In the genomic region with DNA sequence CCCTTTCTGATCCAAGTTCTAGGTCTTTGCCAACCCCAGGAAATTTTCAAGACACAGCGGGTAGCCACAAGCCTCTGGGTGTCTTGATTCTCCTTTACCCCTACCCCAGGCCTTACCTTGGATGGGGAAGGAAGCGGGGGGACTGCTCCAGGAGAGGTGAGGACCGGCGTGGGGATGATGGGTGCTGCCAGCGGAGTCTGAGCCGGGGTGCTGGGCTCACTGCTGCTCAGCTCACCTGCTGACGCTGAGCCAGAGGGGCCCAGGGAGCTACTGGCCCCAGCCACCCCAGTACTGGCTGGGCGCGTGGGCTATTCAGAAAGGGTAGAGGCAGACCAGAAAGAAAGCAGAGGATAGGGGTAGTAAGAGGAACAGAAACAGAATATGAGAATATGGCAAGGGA, we compare ENCODE assay signal across 22 cellular contexts. TPM values are rescaled to one million over a fixed set of nuclear protein-coding genes. Genes with fewer than 3 reads are reported as not detected.
DNase-seq lines count a peak whose midpoint lies in the region; ATAC-seq, FAIRE-seq and TF ChIP-seq lines count a peak whose summit lies in the region.
"Had no signal": no experiment of that assay in that cellular context is flagged by ENCODE, and none has a peak within 500 bp of the region (broad histone marks: within the 10 kb centered on the region; RNA-seq: fewer than 3 reads in every experiment).

No MANE protein-coding gene starts in this region.

- H3K27me3 ChIP-seq in endodermal cell (ENCODE audit: control insufficient read depth, insufficient read depth, low read length, poor library complexity, severe bottlenecking), result no peaks in the 10 kb centered on the region
- H3K27me3 ChIP-seq in osteoblast (ENCODE audit: insufficient read depth, low read length), result no peaks in the 10 kb centered on the region
- no peaks in the 10 kb centered on the region for H3K27me3 ChIP-seq in Caco-2 (replicated peaks; ENCODE audit: control insufficient read depth, insufficient read depth, low read length)
- H3K27me3 ChIP-seq in small intestine (ENCODE audit: control insufficient read depth in 2 of 2, insufficient read depth in 2 of 2, low read length in 2 of 2), result no peaks in the 10 kb centered on the region
- H3K27me3 ChIP-seq: BLaER1 had no signal

- H3K4me1 Mint-ChIP-seq in activated naive CD8-positive, alpha-beta T cell treated with anti-CD3 and anti-CD28 coated beads, Interleukin-2, amount 10 ng/mL, durations not matched to agents 7 days and 5 days, result peaks cover 11% of the 10 kb centered on the region
- H3K4me1 Mint-ChIP-seq in activated naive CD8-positive, alpha-beta T cell treated with anti-CD3 and anti-CD28 coated beads for 36 hours, result no peaks in the 10 kb centered on the region
- H3K4me1 Mint-ChIP-seq in endodermal cell, result peaks cover 21% of the 10 kb centered on the region
- H3K4me1 Mint-ChIP-seq in Caco-2 (ENCODE audit: low read depth, unreplicated experiment), result no peaks in the 10 kb centered on the region
- H3K4me1 Mint-ChIP-seq: CD14-positive monocyte had no signal

- TF ChIP-seq CTCF in endodermal cell (conservative IDR thresholded peaks at IDR 0.05) (no peak), osteoblast (IDR thresholded peaks at IDR 0.05; ENCODE audit: extremely low read depth, low read depth, low read length) (no peak), Caco-2 (IDR thresholded peaks at IDR 0.05; ENCODE audit: insufficient read depth in 1 of 2, low read depth in 1 of 2, low read length in 1 of 2, severe bottlenecking in 1 of 2, unreplicated experiment in 1 of 2) (no peak)

- no peak overlapping the region for H3K4me3 Mint-ChIP-seq in activated naive CD8-positive, alpha-beta T cell treated with anti-CD3 and anti-CD28 coated beads, Interleukin-2, amount 10 ng/mL, durations not matched to agents 7 days and 5 days
- H3K4me3 Mint-ChIP-seq in activated naive CD8-positive, alpha-beta T cell treated with anti-CD3 and anti-CD28 coated beads for 36 hours, result no peak overlapping the region
- H3K4me3 Mint-ChIP-seq in endodermal cell (no peak overlapping the region), Caco-2 (ENCODE audit: unreplicated experiment) (no peak overlapping the region)
- H3K4me3 Mint-ChIP-seq: CD14-positive monocyte; CD4-positive, alpha-beta memory T cell; HFFc6 had no signal

- H3K4me3 ChIP-seq in endodermal cell (ENCODE audit: low read length) (no peak overlapping the region), osteoblast (ENCODE audit: insufficient read depth, low read length) (no peak overlapping the region), Caco-2 (ENCODE audit: low read depth, low read length) (no peak overlapping the region), small intestine (ENCODE audit: low read depth in 1 of 2, low read length in 2 of 2) (no peak overlapping the region)
- H3K4me3 ChIP-seq: BLaER1, GM12878 had no signal

- peak overlapping the region; percentile 9 for H3K27ac Mint-ChIP-seq in activated naive CD8-positive, alpha-beta T cell treated with anti-CD3 and anti-CD28 coated beads, Interleukin-2, amount 10 ng/mL, durations not matched to agents 7 days and 5 days
- no peak overlapping the region for H3K27ac Mint-ChIP-seq in activated naive CD8-positive, alpha-beta T cell treated with anti-CD3 and anti-CD28 coated beads for 36 hours
- H3K27ac Mint-ChIP-seq in endodermal cell (peak overlapping the region; percentile 10), Caco-2 (ENCODE audit: unreplicated experiment) (no peak overlapping the region)
- H3K27ac Mint-ChIP-seq: CD14-positive monocyte, HFFc6 had no signal

- no peak overlapping the region for H3K9ac ChIP-seq in endodermal cell (ENCODE audit: extremely low read depth, low read length, poor library complexity, severe bottlenecking)
- H3K9ac ChIP-seq: BLaER1 had no signal

- FAIRE-seq in small intestine (lab: Jason Lieb, UNC), result no peak
- FAIRE-seq: GM12878 had no signal

- H3K9me3 ChIP-seq in endodermal cell (ENCODE audit: control insufficient read depth, low read length) (no peaks in the 10 kb centered on the region), osteoblast (ENCODE audit: low read depth, low read length) (no peaks in the 10 kb centered on the region), Caco-2 (no peaks in the 10 kb centered on the region), small intestine (ENCODE audit: control insufficient read depth, low read depth) (no peaks in the 10 kb centered on the region)
- H3K9me3 ChIP-seq: BLaER1 had no signal

- peaks cover 44% of the 10 kb centered on the region for H3K79me2 ChIP-seq in osteoblast (ENCODE audit: insufficient read depth, low read length)

- no peak overlapping the region for H3K4me2 ChIP-seq in osteoblast (ENCODE audit: insufficient read depth, low read length)
- H3K4me2 ChIP-seq: BLaER1 had no signal

- POLR2A ChIA-PET in activated naive CD8-positive, alpha-beta T cell treated with anti-CD3 and anti-CD28 coated beads, Interleukin-2, amount 10 ng/mL, durations not matched to agents 7 days and 5 days (lab: Charles Lee), result no interaction called here
- POLR2A ChIA-PET in Caco-2 (lab: Charles Lee), result no interaction called here

- H3K27ac ChIP-seq in endodermal cell (ENCODE audit: low read depth, low read length) (no peak overlapping the region), osteoblast (ENCODE audit: low read depth, low read length) (no peak overlapping the region), small intestine (ENCODE audit: low read depth in 1 of 2, low read length in 1 of 2) (no peak overlapping the region)
- H3K27ac ChIP-seq: BLaER1, HL-60 had no signal

- no peak for ATAC-seq in activated naive CD8-positive, alpha-beta T cell treated with anti-CD3 and anti-CD28 coated beads, Interleukin-2, amount 10 ng/mL, durations not matched to agents 7 days and 5 days (ENCODE audit: low read depth)
- ATAC-seq: GM12878, HCT116 had no signal

- H3K36me3 Mint-ChIP-seq in activated naive CD8-positive, alpha-beta T cell treated with anti-CD3 and anti-CD28 coated beads, Interleukin-2, amount 10 ng/mL, durations not matched to agents 7 days and 5 days, result peaks cover 21% of the 10 kb centered on the region
- H3K36me3 Mint-ChIP-seq in activated naive CD8-positive, alpha-beta T cell treated with anti-CD3 and anti-CD28 coated beads for 36 hours, result peaks cover 6% of the 10 kb centered on the region
- H3K36me3 Mint-ChIP-seq in endodermal cell (ENCODE audit: low read depth), result peaks cover 58% of the 10 kb centered on the region
- H3K36me3 Mint-ChIP-seq in Caco-2 (ENCODE audit: insufficient read depth, unreplicated experiment), result peaks cover 28% of the 10 kb centered on the region

- H2AFZ ChIP-seq in osteoblast (ENCODE audit: low read length), result no peak overlapping the region

- no TSS peak for BruUV-seq in Caco-2 (replicated peaks; lab: Mats Ljungman, UMichigan)

- H3K27me3 Mint-ChIP-seq in activated naive CD8-positive, alpha-beta T cell treated with anti-CD3 and anti-CD28 coated beads, Interleukin-2, amount 10 ng/mL, durations not matched to agents 7 days and 5 days, result no peaks in the 10 kb centered on the region
- no peaks in the 10 kb centered on the region for H3K27me3 Mint-ChIP-seq in activated naive CD8-positive, alpha-beta T cell treated with anti-CD3 and anti-CD28 coated beads for 36 hours
- H3K27me3 Mint-ChIP-seq in endodermal cell (ENCODE audit: insufficient read depth), result no peaks in the 10 kb centered on the region
- no peaks in the 10 kb centered on the region for H3K27me3 Mint-ChIP-seq in Caco-2 (ENCODE audit: insufficient read depth, unreplicated experiment)
- H3K27me3 Mint-ChIP-seq: CD4-positive, alpha-beta memory T cell had no signal

- CTCF ChIA-PET in Caco-2 (lab: Charles Lee), result no interaction called here

- H4K20me1 ChIP-seq in osteoblast (ENCODE audit: insufficient read depth, low read length), result peaks cover 22% of the 10 kb centered on the region

- H3K4me1 ChIP-seq in endodermal cell (ENCODE audit: control insufficient read depth, insufficient read depth, low read length), result peaks cover 13% of the 10 kb centered on the region
- peaks cover 6% of the 10 kb centered on the region for H3K4me1 ChIP-seq in osteoblast (ENCODE audit: insufficient read depth, low read length)
- H3K4me1 ChIP-seq in Caco-2, result no peaks in the 10 kb centered on the region
- peaks cover 0 to 4% of the 10 kb centered on the region in 2 donors for H3K4me1 ChIP-seq in small intestine (ENCODE audit: control insufficient read depth in 2 of 2, insufficient read depth in 1 of 2, low read depth in 1 of 2, low read length in 1 of 2)

- peaks cover 81% of the 10 kb centered on the region for H3K36me3 ChIP-seq in endodermal cell (ENCODE audit: control insufficient read depth, insufficient read depth, low read length)
- peaks cover 65% of the 10 kb centered on the region for H3K36me3 ChIP-seq in osteoblast (ENCODE audit: insufficient read depth, low read length)
- H3K36me3 ChIP-seq in Caco-2 (ENCODE audit: control insufficient read depth, insufficient read depth, low read length), result peaks cover 3% of the 10 kb centered on the region; the same call in 1 of the 2 replicates
- H3K36me3 ChIP-seq in small intestine (ENCODE audit: control insufficient read depth in 2 of 2, insufficient read depth in 2 of 2, low read length in 2 of 2), result peaks cover 12 to 37% of the 10 kb centered on the region in 2 donors

- DNase-seq in activated naive CD8-positive, alpha-beta T cell treated with anti-CD3 and anti-CD28 coated beads, Interleukin-2, amount 10 ng/mL, durations not matched to agents 7 days and 5 days, result no peak
- no peak for DNase-seq in activated naive CD8-positive, alpha-beta T cell treated with anti-CD3 and anti-CD28 coated beads for 36 hours
- DNase-seq in endodermal cell, result no peak
- DNase-seq in osteoblast (ENCODE audit: insufficient read length, low spot score, missing footprints), result peak; percentile 34
- DNase-seq in NCI-H146 (lab: John Stamatoyannopoulos, UW), result no peak
- DNase-seq in Caco-2, result no peak
- DNase-seq in small intestine, result no peak
- DNase-seq: 8988T; CD4-positive, alpha-beta memory T cell; DMS 273 treated with DMSO at 0.1 percent for 48 hours; DMS53; DND-41; EL; GOT3; H7; HFFc6 had no signal

- 90 to 94% methylated on average over 5 to 9 of the region's 9 CpGs for WGBS in endodermal cell (ENCODE audit: insufficient coverage in 1 of 2, insufficient read length in 1 of 2), 2 experiments
- 96 to 99% (median 97%) methylated on average over 9 of the region's 9 CpGs for WGBS in small intestine, 3 donors

- no peaks in the 10 kb centered on the region for H3K9me3 Mint-ChIP-seq in activated naive CD8-positive, alpha-beta T cell treated with anti-CD3 and anti-CD28 coated beads, Interleukin-2, amount 10 ng/mL, durations not matched to agents 7 days and 5 days
- H3K9me3 Mint-ChIP-seq in activated naive CD8-positive, alpha-beta T cell treated with anti-CD3 and anti-CD28 coated beads for 36 hours, result no peaks in the 10 kb centered on the region
- H3K9me3 Mint-ChIP-seq in endodermal cell (no peaks in the 10 kb centered on the region), Caco-2 (ENCODE audit: unreplicated experiment) (no peaks in the 10 kb centered on the region)
- H3K9me3 Mint-ChIP-seq: CD14-positive monocyte, HFFc6 had no signal

- intact Hi-C loops in Caco-2 (cut with micrococcal nuclease; ENCODE audit: unreplicated experiment), result no loop called here

RNA-seq across cellular contexts. Expression of a gene that starts 8.7 kb away (rescaled TPM):
- total RNA-seq in activated naive CD8-positive, alpha-beta T cell treated with anti-CD3 and anti-CD28 coated beads, Interleukin-2, amount 10 ng/mL, durations not matched to agents 7 days and 5 days, result 100 to 1,000 TPM; 111 to 113 TPM
- total RNA-seq in activated naive CD8-positive, alpha-beta T cell treated with anti-CD3 and anti-CD28 coated beads for 36 hours, result 10 to 100 TPM; 93.6 to 94.1 TPM
- total RNA-seq in endodermal cell, result 100 to 1,000 TPM; 159 to 213 TPM
- 157 TPM for polyA plus RNA-seq in endodermal cell (2013, experiment 1 of 2)
- polyA plus RNA-seq in endodermal cell (2013, experiment 2 of 2), result 131 TPM
- 135 and 177 TPM in 2 replicates for total RNA-seq in osteoblast
- 132 and 139 TPM in 2 replicates for total RNA-seq in Caco-2 (2022)
- 10 to 100 TPM; 72.7 to 92.8 (median 80.2) TPM for polyA plus RNA-seq in small intestine

RNA-seq across cellular contexts. Expression of a gene that starts 28.2 kb away (rescaled TPM):
- total RNA-seq in activated naive CD8-positive, alpha-beta T cell treated with anti-CD3 and anti-CD28 coated beads, Interleukin-2, amount 10 ng/mL, durations not matched to agents 7 days and 5 days, result 1 to 10 TPM; 3.6 to 6.6 TPM
- 1 to 10 TPM in 1 of 2 experiments, under 1 TPM in 1; 0.74 to 1.5 TPM for total RNA-seq in activated naive CD8-positive, alpha-beta T cell treated with anti-CD3 and anti-CD28 coated beads for 36 hours
- total RNA-seq in endodermal cell (1 to 10 TPM; 2.5 to 3.7 TPM), osteoblast (0.36 and 2.7 TPM in 2 replicates), Caco-2 (2022) (1.9 and 2.2 TPM in 2 replicates)
- 2.0 TPM for polyA plus RNA-seq in endodermal cell (2013, experiment 1 of 2)
- 1.7 TPM for polyA plus RNA-seq in endodermal cell (2013, experiment 2 of 2)
- 1 to 10 TPM in 1 of 3 donors, under 1 TPM in 1, not detected in 1; 0.43 to 2.0 TPM for polyA plus RNA-seq in small intestine
- total RNA-seq: G401 had no signal

RNA-seq across cellular contexts. Expression of a gene that starts 50.0 kb away (rescaled TPM):
- total RNA-seq in activated naive CD8-positive, alpha-beta T cell treated with anti-CD3 and anti-CD28 coated beads, Interleukin-2, amount 10 ng/mL, durations not matched to agents 7 days and 5 days, result 1 to 10 TPM; 3.7 to 5.8 TPM
- 1 to 10 TPM; 5.1 to 6.2 TPM for total RNA-seq in activated naive CD8-positive, alpha-beta T cell treated with anti-CD3 and anti-CD28 coated beads for 36 hours
- total RNA-seq in endodermal cell (1 to 10 TPM; 3.8 to 4.8 TPM), osteoblast (0.72 and 1.5 TPM in 2 replicates), Caco-2 (2022) (0.84 and 1.7 TPM in 2 replicates)
- polyA plus RNA-seq in endodermal cell (2013, experiment 1 of 2), result 6.2 TPM
- polyA plus RNA-seq in endodermal cell (2013, experiment 2 of 2), result 4.3 TPM
- 1 to 10 TPM in 1 of 3 donors, under 1 TPM in 2; 0.22 to 1.4 (median 0.81) TPM for polyA plus RNA-seq in small intestine

RNA-seq across cellular contexts. Expression of a gene that starts 50.1 kb away (rescaled TPM):
- 10 to 100 TPM; 88.9 to 94.4 TPM for total RNA-seq in activated naive CD8-positive, alpha-beta T cell treated with anti-CD3 and anti-CD28 coated beads, Interleukin-2, amount 10 ng/mL, durations not matched to agents 7 days and 5 days
- 10 to 100 TPM; 88.6 to 90.2 TPM for total RNA-seq in activated naive CD8-positive, alpha-beta T cell treated with anti-CD3 and anti-CD28 coated beads for 36 hours
- total RNA-seq in endodermal cell (10 to 100 TPM; 43.1 to 69.4 TPM), osteoblast (21.2 and 23.9 TPM in 2 replicates), Caco-2 (2022) (8.4 and 9.9 TPM in 2 replicates)
- 75.7 TPM for polyA plus RNA-seq in endodermal cell (2013, experiment 1 of 2)
- 65.9 TPM for polyA plus RNA-seq in endodermal cell (2013, experiment 2 of 2)
- 1 to 10 TPM; 1.6 to 8.9 (median 3.5) TPM for polyA plus RNA-seq in small intestine

Comparison
In these comparisons a context has a peak if more than half of its experiments do, and no peak if none do; other contexts are left out.
1. H3K27ac Mint-ChIP-seq: peak in activated naive CD8-positive, alpha-beta T cell treated with anti-CD3 and anti-CD28 coated beads, Interleukin-2, amount 10 ng/mL, durations not matched to agents 7 days and 5 days (single experiment) and endodermal cell (single experiment); none in activated naive CD8-positive, alpha-beta T cell treated with anti-CD3 and anti-CD28 coated beads for 36 hours (single experiment) and Caco-2 (single experiment).